Comparison of ENCODE assay signal across 29 cellular contexts in the genomic region with DNA sequence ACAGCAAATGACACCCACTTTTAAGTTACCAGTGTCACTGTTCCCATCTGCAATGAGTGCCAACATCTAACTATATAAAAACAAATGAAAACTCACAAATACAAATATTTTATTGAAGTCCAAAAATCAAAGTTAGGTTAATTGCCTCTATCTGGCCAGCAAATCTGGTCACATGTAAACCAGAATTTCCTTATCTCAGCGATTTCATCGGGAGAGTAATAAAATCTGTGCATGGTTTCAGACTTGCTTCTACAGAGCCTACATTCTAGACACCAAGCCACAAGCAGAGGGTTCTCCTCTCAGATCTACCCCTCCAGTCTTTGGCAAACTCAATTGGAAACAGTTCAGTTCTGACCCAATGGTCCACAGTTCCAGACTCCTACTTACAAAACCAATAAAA.
"Had no signal": no experiment of that assay in that cellular context is flagged by ENCODE, and none has a peak within 500 bp of the region (broad histone marks: within the 10 kb centered on the region; RNA-seq: fewer than 3 reads in every experiment).

No MANE protein-coding gene starts in this region.

- H3K4me3 ChIP-seq: ascending aorta, cardiac muscle cell, Peyer's patch, SJSA1 had no signal

- H3K9ac ChIP-seq: KMS-11 had no signal

- H3K4me1 ChIP-seq: ascending aorta, Peyer's patch, SJSA1 had no signal

- H3K9me3 ChIP-seq: ascending aorta, Peyer's patch, SJSA1 had no signal

- H3K4me2 ChIP-seq: KMS-11 had no signal

- H3K36me3 ChIP-seq: ascending aorta, cardiac muscle cell, Peyer's patch, SJSA1, WERI-Rb-1 had no signal

- DNase-seq: activated CD4-positive, alpha-beta T cell treated with anti-CD3 and anti-CD28 coated beads, Interleukin-2, amount 10 ng/mL, durations not matched to agents 24 days and 14 days; activated CD4-positive, alpha-beta T cell treated with anti-CD3 and anti-CD28 coated beads, Interleukin-2, amount 50 U/mL, for 4 hours; activated CD8-positive, alpha-beta T cell treated with anti-CD3 and anti-CD28 coated beads for 36 hours; activated gamma-delta T cell; activated naive CD4-positive, alpha-beta T cell treated with Interleukin-2 at 50 U/mL for 16 hours; activated naive CD8-positive, alpha-beta T cell treated with anti-CD3 and anti-CD28 coated beads, Interleukin-2, amount 10 ng/mL, durations not matched to agents 7 days and 5 days; activated T-cell treated with anti-CD3 and anti-CD28 coated beads, Interleukin-2, amount 50 U/mL, for 1 hour; amygdala; NCI-H1092 treated with DMSO at 0.1 percent for 48 hours; NCI-H1417; NCI-H146; NCI-H187 treated with DMSO at 0.1 percent for 48 hours; NCI-H2081; NCI-H226; NCI-H446 treated with DMSO at 0.1 percent for 48 hours; NCI-H524; NCI-H69; Peyer's patch; RPMI8226; SHP77 treated with DMSO at 0.1 percent for 48 hours; SW 1271; T-helper 1 cell; T-helper 2 cell; T-helper 9 cell; WERI-Rb-1 had no signal

- ATAC-seq: activated CD8-positive, alpha-beta T cell treated with anti-CD3 and anti-CD28 coated beads for 36 hours had no signal

- H3K27me3 ChIP-seq: ascending aorta, cardiac muscle cell, Peyer's patch, SJSA1 had no signal

- H3K27ac ChIP-seq: ascending aorta, cardiac muscle cell, KMS-11, Peyer's patch, SJSA1, WERI-Rb-1 had no signal
